ENCODE assay signal across 8 cellular contexts in genomic region chr18:31042391-31043181, GRCh38. TPM values are rescaled to one million over a fixed set of nuclear protein-coding genes. Genes with fewer than 3 reads are reported as not detected.
A peak's percentile ranks its signal among the peaks of the same experiment; 100 is the strongest.
DNase-seq lines count a peak whose midpoint lies in the region; ATAC-seq and TF ChIP-seq lines count a peak whose summit lies in the region.

Gene DSC3 (minus strand): TSS chr18:31042742. CDS start chr18:31042660, 82 bp downstream.

- H3K9me3 Mint-ChIP-seq in Calu3 (ENCODE audit: low read depth, unreplicated experiment) (no peaks in the 10 kb centered on the region), neural crest cell (peaks cover 2% of the 10 kb centered on the region)

- TF ChIP-seq CTCF in Calu3 (IDR thresholded peaks at IDR 0.05; ENCODE audit: unreplicated experiment) = no peak
- TF ChIP-seq CTCF in epithelial cell of proximal tubule (conservative IDR thresholded peaks at IDR 0.05; ENCODE audit: low read depth, low read length) = no peak
- peak; percentile 19 for TF ChIP-seq CTCF in neural crest cell (conservative IDR thresholded peaks at IDR 0.05)

- BruUV-seq in Calu3 (replicated peaks; lab: Mats Ljungman, UMichigan) = no TSS peak

- H3K4me3 Mint-ChIP-seq in Calu3 (ENCODE audit: low read depth, unreplicated experiment) (peak within 1 kb of the TSS; percentile 75), neural crest cell (peak within 1 kb of the TSS; percentile 93)

- ATAC-seq in GM18505 (IDR thresholded peaks at IDR 0.05; ENCODE audit: unreplicated experiment) = no peak
- no peak for ATAC-seq in HG03378 (IDR thresholded peaks at IDR 0.05; ENCODE audit: unreplicated experiment)
- no peak for ATAC-seq in GM18517 (IDR thresholded peaks at IDR 0.05; ENCODE audit: unreplicated experiment)

- peaks cover 26% of the 10 kb centered on the region for H3K36me3 Mint-ChIP-seq in Calu3 (ENCODE audit: insufficient read depth, unreplicated experiment)
- peaks cover 5% of the 10 kb centered on the region for H3K36me3 Mint-ChIP-seq in neural crest cell (ENCODE audit: low read depth)

- CTCF ChIA-PET in Calu3 (lab: Charles Lee) = no interaction called here

- H3K4me1 Mint-ChIP-seq in Calu3 (ENCODE audit: low read depth, unreplicated experiment) (peaks cover 34% of the 10 kb centered on the region), neural crest cell (peaks cover 23% of the 10 kb centered on the region)

- intact Hi-C loops in Calu3 (cut with micrococcal nuclease; ENCODE audit: unreplicated experiment) = no loop called here

- DNase-seq in Calu3 = peak; percentile 63
- peak; percentile 21 for DNase-seq in NCI-H69 (lab: John Stamatoyannopoulos, UW)
- DNase-seq in epithelial cell of proximal tubule (ENCODE audit: low read depth) = no peak
- peak; percentile 37 for DNase-seq in neural crest cell (ENCODE audit: low read depth, low spot score)
- no peak for DNase-seq in stimulated activated CD8-positive, alpha-beta memory T cell treated with anti-CD3 and anti-CD28 coated beads, Interleukin-4, amount 100 ng/mL, for 48 hours

- TF ChIP-seq POLR2A in GM18505 (IDR thresholded peaks at IDR 0.05; ENCODE audit: borderline replicate concordance, extremely low read depth, insufficient read depth, insufficient read length) = no peak

- H3K27me3 Mint-ChIP-seq in Calu3 (ENCODE audit: unreplicated experiment) = no peaks in the 10 kb centered on the region
- peaks cover 80% of the 10 kb centered on the region for H3K27me3 Mint-ChIP-seq in neural crest cell (ENCODE audit: low read depth)

- H3K27ac Mint-ChIP-seq in Calu3 (ENCODE audit: unreplicated experiment) = peak within 1 kb of the TSS; percentile 36
- H3K27ac Mint-ChIP-seq in neural crest cell (ENCODE audit: unreplicated experiment) = no peak within 1 kb of the TSS

- peak within 1 kb of the TSS; percentile 43 for H3K4me3 ChIP-seq in epithelial cell of proximal tubule (ENCODE audit: low read depth, low read length)

RNA-seq across cellular contexts. Expression of gene DSC3, which starts in this region (rescaled TPM):
- total RNA-seq in Calu3 (2022) (6.4 and 9.8 TPM in 2 replicates), epithelial cell of proximal tubule (0.14 and 0.75 TPM in 2 replicates), neural crest cell (0.09 and 0.16 TPM in 2 replicates)

Comparison
In these comparisons a context has a peak if more than half of its experiments do, and no peak if none do; other contexts are left out.
1. Peak in DNase-seq in neural crest cell; RNA of the gene not detected or under 1 TPM.
2. DNase-seq: peak in Calu3 (single experiment) and NCI-H69 (single experiment); none in epithelial cell of proximal tubule (single experiment) and stimulated activated CD8-positive, alpha-beta memory T cell treated with anti-CD3 and anti-CD28 coated beads, Interleukin-4, amount 100 ng/mL, for 48 hours (single experiment).